ENCODE assay signal across 8 cellular contexts in genomic region chr16:7085776-7086175, GRCh38.
"Had no signal": no experiment of that assay in that cellular context is flagged by ENCODE, and none has a peak within 500 bp of the region (broad histone marks: within the 10 kb centered on the region; RNA-seq: fewer than 3 reads in every experiment).

No MANE protein-coding gene starts in this region.

- ATAC-seq: GM12878 had no signal

- H3K4me3 ChIP-seq: GM12878 had no signal

- FAIRE-seq: G401.6, GM12878, GM12891, GM12892, GM18507, GM19239 had no signal

- DNase-seq: GDM1, GF-D8 had no signal
